Comparison of ENCODE assay signal across 19 cellular contexts in the genomic region with DNA sequence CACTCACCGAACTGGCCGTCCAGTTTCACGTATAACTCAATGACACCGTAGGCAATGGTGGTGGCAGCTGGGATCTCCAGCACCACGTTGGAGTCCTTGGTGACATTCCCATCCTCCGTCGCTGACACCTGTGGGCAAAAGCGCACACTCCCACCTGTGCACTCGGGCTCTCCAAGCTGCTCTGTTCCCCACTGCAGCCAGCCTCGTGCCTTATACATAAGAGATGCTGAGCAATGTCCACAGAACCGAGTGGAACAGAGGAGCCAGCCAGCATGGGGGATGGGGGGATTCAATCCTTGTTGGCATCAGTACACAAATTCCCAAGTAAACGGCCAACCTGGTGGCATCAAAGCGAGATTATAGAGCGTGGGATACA.
"Had no signal": no experiment of that assay in that cellular context is flagged by ENCODE, and none has a peak within 500 bp of the region (broad histone marks: within the 10 kb centered on the region; RNA-seq: fewer than 3 reads in every experiment).

No MANE protein-coding gene starts in this region.

- H3K36me3 Mint-ChIP-seq: natural killer cell had no signal

- DNase-seq: activated CD4-positive, CD25-positive, alpha-beta regulatory T cell treated with anti-CD3 and anti-CD28 coated beads, Interleukin-2, amount 50 U/mL, for 72 hours; activated effector memory CD4-positive, alpha-beta T cell treated with Interleukin-2 at 50 U/mL for 16 hours; activated naive CD4-positive, alpha-beta T cell treated with anti-CD3 and anti-CD28 coated beads, Interleukin-2, amount 50 U/mL, for 16 hours; activated T-cell treated with anti-CD3 and anti-CD28 coated beads, Interleukin-2, amount 50 U/mL, for 4 hours; caudate nucleus; mucosa of descending colon; natural killer cell; occipital lobe; small intestine; stimulated activated CD4-positive, alpha-beta T cell treated with anti-CD3 and anti-CD28 coated beads, Interleukin-4, amount 100 ng/mL, for 4 hours; stimulated activated CD8-positive, alpha-beta memory T cell treated with anti-CD3 and anti-CD28 coated beads, Interleukin-4, amount 100 ng/mL, for 48 hours; stimulated activated naive CD4-positive, alpha-beta T cell treated with Interleukin-2 at 50 U/mL for 16 hours; T-helper 1 cell; T1000; transverse colon had no signal

- H3K27ac ChIP-seq: adrenal gland, transverse colon had no signal

- H3K4me1 ChIP-seq: adrenal gland, transverse colon had no signal

- H3K4me3 Mint-ChIP-seq: activated T-cell treated with anti-CD3 and anti-CD28 coated beads, Interleukin-2, amount 50 U/mL, for 4 hours; natural killer cell had no signal

- ATAC-seq: activated T-cell treated with anti-CD3 and anti-CD28 coated beads, Interleukin-2, amount 50 U/mL, for 4 hours; left lobe of liver; mucosa of descending colon; natural killer cell; right cardiac atrium had no signal

- H3K27me3 ChIP-seq: adrenal gland, transverse colon had no signal

- H3K36me3 ChIP-seq: adrenal gland, transverse colon had no signal

- H3K4me1 Mint-ChIP-seq: natural killer cell had no signal

- H3K27ac Mint-ChIP-seq: natural killer cell, progenitor cell of endocrine pancreas had no signal

- H3K9me3 Mint-ChIP-seq: activated T-cell treated with anti-CD3 and anti-CD28 coated beads, Interleukin-2, amount 50 U/mL, for 4 hours; natural killer cell had no signal

- H3K9me3 ChIP-seq: adrenal gland, mucosa of descending colon, transverse colon had no signal

- H3K27me3 Mint-ChIP-seq: progenitor cell of endocrine pancreas had no signal

- H3K4me3 ChIP-seq: adrenal gland, mucosa of descending colon, transverse colon had no signal
